Comparison of ENCODE assay signal across 2 cellular contexts in the genomic region with DNA sequence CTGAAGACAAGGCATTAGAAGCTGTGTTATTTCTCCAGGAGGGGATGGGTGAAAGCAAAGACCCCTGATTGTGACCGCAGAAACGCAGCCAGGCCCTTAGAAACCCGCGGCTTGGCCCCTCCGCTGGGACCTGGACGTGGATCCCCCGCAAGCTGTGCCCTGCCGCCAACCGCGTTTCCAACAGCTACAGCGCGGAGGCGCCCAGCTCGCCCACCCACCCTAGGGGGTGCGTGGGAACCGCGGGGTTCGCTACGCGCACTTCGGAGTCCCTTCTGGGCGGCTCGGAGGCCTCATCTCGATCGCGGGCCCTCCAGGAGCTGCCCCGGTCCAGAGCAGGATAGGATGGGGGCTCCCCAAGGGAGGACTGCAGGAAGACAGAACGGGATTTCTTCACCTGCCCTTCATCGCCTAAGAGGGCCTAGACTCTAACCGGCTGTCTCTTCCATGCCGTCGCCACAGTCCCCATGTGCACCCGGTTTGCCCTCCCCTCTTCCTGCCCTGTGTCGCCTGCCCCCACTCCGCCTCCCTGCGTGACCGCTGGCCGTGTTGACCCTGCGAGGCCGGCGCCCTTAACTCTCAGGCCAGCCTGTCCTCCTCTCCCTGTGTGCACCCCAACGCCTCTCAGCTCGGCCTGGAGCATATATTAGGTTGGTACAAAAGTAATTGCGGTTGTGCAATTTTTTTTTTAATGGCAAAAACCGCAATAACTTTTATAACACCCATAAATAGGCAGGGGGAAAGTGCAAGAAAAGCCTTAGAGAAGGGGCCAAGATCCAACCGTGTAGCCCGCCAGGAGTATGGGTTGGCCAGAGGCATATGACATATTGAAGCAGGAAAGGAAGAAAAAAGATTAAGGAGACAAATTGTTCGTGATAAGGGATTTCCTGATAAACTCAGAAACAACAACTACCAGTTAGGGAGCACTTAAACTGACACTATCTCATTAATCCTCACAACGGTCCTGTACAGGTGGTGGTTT.
TF ChIP-seq lines count a peak whose summit lies in the region.

No MANE protein-coding gene starts in this region.

TF ChIP-seq in GM23338, 12 proteins besides CTCF, POLR2A, EP300 and RAD21 (continued from another document):
- TF ChIP-seq, protein P1, sequence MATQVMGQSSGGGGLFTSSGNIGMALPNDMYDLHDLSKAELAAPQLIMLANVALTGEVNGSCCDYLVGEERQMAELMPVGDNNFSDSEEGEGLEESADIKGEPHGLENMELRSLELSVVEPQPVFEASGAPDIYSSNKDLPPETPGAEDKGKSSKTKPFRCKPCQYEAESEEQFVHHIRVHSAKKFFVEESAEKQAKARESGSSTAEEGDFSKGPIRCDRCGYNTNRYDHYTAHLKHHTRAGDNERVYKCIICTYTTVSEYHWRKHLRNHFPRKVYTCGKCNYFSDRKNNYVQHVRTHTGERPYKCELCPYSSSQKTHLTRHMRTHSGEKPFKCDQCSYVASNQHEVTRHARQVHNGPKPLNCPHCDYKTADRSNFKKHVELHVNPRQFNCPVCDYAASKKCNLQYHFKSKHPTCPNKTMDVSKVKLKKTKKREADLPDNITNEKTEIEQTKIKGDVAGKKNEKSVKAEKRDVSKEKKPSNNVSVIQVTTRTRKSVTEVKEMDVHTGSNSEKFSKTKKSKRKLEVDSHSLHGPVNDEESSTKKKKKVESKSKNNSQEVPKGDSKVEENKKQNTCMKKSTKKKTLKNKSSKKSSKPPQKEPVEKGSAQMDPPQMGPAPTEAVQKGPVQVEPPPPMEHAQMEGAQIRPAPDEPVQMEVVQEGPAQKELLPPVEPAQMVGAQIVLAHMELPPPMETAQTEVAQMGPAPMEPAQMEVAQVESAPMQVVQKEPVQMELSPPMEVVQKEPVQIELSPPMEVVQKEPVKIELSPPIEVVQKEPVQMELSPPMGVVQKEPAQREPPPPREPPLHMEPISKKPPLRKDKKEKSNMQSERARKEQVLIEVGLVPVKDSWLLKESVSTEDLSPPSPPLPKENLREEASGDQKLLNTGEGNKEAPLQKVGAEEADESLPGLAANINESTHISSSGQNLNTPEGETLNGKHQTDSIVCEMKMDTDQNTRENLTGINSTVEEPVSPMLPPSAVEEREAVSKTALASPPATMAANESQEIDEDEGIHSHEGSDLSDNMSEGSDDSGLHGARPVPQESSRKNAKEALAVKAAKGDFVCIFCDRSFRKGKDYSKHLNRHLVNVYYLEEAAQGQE (IDR thresholded peaks at IDR 0.05; ENCODE audit: unreplicated experiment), result no peak
- no peak for TF ChIP-seq ZNF331 (CRISPR knock-in tag; IDR thresholded peaks at IDR 0.05; ENCODE audit: low read depth)

TF ChIP-seq in WTC11, 78 proteins besides CTCF, POLR2A, EP300 and RAD21 (continued from another document):
- TF ChIP-seq, protein P2, sequence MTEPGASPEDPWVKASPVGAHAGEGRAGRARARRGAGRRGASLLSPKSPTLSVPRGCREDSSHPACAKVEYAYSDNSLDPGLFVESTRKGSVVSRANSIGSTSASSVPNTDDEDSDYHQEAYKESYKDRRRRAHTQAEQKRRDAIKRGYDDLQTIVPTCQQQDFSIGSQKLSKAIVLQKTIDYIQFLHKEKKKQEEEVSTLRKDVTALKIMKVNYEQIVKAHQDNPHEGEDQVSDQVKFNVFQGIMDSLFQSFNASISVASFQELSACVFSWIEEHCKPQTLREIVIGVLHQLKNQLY (CRISPR knock-in tag; IDR thresholded peaks at IDR 0.05), result no peak
- TF ChIP-seq, protein P3, sequence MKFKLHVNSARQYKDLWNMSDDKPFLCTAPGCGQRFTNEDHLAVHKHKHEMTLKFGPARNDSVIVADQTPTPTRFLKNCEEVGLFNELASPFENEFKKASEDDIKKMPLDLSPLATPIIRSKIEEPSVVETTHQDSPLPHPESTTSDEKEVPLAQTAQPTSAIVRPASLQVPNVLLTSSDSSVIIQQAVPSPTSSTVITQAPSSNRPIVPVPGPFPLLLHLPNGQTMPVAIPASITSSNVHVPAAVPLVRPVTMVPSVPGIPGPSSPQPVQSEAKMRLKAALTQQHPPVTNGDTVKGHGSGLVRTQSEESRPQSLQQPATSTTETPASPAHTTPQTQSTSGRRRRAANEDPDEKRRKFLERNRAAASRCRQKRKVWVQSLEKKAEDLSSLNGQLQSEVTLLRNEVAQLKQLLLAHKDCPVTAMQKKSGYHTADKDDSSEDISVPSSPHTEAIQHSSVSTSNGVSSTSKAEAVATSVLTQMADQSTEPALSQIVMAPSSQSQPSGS (CRISPR knock-in tag; IDR thresholded peaks at IDR 0.05; ENCODE audit: borderline replicate concordance, low read depth), result no peak
- TF ChIP-seq SOX15 (CRISPR knock-in tag; IDR thresholded peaks at IDR 0.05) (no peak), ZNF423 (CRISPR knock-in tag; IDR thresholded peaks at IDR 0.05) (no peak), JAZF1 (CRISPR knock-in tag; IDR thresholded peaks at IDR 0.05) (no peak), ZNF138 (CRISPR knock-in tag; conservative IDR thresholded peaks at IDR 0.05) (no peak), ELF4 (CRISPR knock-in tag; IDR thresholded peaks at IDR 0.05; ENCODE audit: low read depth) (no peak), EMX1 (CRISPR knock-in tag; IDR thresholded peaks at IDR 0.05) (no peak), MYBL2 (CRISPR knock-in tag; IDR thresholded peaks at IDR 0.05) (no peak)
- TF ChIP-seq, protein P4, sequence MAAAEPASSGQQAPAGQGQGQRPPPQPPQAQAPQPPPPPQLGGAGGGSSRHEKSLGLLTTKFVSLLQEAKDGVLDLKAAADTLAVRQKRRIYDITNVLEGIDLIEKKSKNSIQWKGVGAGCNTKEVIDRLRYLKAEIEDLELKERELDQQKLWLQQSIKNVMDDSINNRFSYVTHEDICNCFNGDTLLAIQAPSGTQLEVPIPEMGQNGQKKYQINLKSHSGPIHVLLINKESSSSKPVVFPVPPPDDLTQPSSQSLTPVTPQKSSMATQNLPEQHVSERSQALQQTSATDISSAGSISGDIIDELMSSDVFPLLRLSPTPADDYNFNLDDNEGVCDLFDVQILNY (CRISPR knock-in tag; IDR thresholded peaks at IDR 0.05), result no peak
- TF ChIP-seq, protein P5, sequence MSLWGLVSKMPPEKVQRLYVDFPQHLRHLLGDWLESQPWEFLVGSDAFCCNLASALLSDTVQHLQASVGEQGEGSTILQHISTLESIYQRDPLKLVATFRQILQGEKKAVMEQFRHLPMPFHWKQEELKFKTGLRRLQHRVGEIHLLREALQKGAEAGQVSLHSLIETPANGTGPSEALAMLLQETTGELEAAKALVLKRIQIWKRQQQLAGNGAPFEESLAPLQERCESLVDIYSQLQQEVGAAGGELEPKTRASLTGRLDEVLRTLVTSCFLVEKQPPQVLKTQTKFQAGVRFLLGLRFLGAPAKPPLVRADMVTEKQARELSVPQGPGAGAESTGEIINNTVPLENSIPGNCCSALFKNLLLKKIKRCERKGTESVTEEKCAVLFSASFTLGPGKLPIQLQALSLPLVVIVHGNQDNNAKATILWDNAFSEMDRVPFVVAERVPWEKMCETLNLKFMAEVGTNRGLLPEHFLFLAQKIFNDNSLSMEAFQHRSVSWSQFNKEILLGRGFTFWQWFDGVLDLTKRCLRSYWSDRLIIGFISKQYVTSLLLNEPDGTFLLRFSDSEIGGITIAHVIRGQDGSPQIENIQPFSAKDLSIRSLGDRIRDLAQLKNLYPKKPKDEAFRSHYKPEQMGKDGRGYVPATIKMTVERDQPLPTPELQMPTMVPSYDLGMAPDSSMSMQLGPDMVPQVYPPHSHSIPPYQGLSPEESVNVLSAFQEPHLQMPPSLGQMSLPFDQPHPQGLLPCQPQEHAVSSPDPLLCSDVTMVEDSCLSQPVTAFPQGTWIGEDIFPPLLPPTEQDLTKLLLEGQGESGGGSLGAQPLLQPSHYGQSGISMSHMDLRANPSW (CRISPR knock-in tag; conservative IDR thresholded peaks at IDR 0.05; ENCODE audit: low read depth), result no peak
- TF ChIP-seq, protein P6, sequence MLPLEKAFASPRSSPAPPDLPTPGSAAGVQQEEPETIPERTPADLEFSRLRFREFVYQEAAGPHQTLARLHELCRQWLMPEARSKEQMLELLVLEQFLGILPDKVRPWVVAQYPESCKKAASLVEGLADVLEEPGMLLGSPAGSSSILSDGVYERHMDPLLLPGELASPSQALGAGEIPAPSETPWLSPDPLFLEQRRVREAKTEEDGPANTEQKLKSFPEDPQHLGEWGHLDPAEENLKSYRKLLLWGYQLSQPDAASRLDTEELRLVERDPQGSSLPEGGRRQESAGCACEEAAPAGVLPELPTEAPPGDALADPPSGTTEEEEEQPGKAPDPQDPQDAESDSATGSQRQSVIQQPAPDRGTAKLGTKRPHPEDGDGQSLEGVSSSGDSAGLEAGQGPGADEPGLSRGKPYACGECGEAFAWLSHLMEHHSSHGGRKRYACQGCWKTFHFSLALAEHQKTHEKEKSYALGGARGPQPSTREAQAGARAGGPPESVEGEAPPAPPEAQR (CRISPR knock-in tag; IDR thresholded peaks at IDR 0.05), result no peak
